In genomic region chr1:167803358-167804217, GRCh38 we compare ENCODE assay signal across 1 cellular context.
TF ChIP-seq lines count a peak whose summit lies in the region.

No MANE protein-coding gene starts in this region.

TF ChIP-seq in K562, 482 proteins besides CTCF, POLR2A, EP300 and RAD21 (continued from another document and continues in another):
- TF ChIP-seq PHF21A (IDR thresholded peaks at IDR 0.05; ENCODE audit: borderline replicate concordance, low read depth) (peak; percentile 39; the same call in 1 of the 2 replicates), PTTG1 (tag; IDR thresholded peaks at IDR 0.05; ENCODE audit: low read depth) (no peak), NFYB (IDR thresholded peaks at IDR 0.05; ENCODE audit: extremely low read depth, insufficient read length) (no peak), POU5F1 (IDR thresholded peaks at IDR 0.05; ENCODE audit: borderline replicate concordance, low read depth, low read length, partially characterized antibody) (no peak), TCF7L2 (IDR thresholded peaks at IDR 0.05; ENCODE audit: low read depth, low read length) (no peak; the same call in 1 of the 2 replicates), ZNF655 (CRISPR knock-in tag; IDR thresholded peaks at IDR 0.05) (no peak), ZKSCAN3 (CRISPR knock-in tag; IDR thresholded peaks at IDR 0.05) (no peak), HMBOX1 (IDR thresholded peaks at IDR 0.05) (peak; percentile 76; the same call in 1 of the 2 replicates), HNRNPK (IDR thresholded peaks at IDR 0.05; ENCODE audit: low read depth, low read length, poor library complexity, severe bottlenecking) (peak; percentile 95), ZNF165 (CRISPR knock-in tag; IDR thresholded peaks at IDR 0.05; ENCODE audit: borderline replicate concordance) (no peak), FOXP1 (CRISPR knock-in tag; IDR thresholded peaks at IDR 0.05) (0 out of 2 replicates have a peak, but pooled peaks have one; percentile 48), ZNF384 (IDR thresholded peaks at IDR 0.05; ENCODE audit: low read depth, low read length) (peak; percentile 62), HDAC6 (IDR thresholded peaks at IDR 0.05; ENCODE audit: low read depth, low read length) (no peak), GATA2 (CRISPR knock-in tag; IDR thresholded peaks at IDR 0.05) (no peak), SNIP1 (IDR thresholded peaks at IDR 0.05; ENCODE audit: low read depth) (no peak), ZNF146 (CRISPR knock-in tag; IDR thresholded peaks at IDR 0.05; ENCODE audit: unreplicated experiment) (no peak), ZNF77 (CRISPR knock-in tag; IDR thresholded peaks at IDR 0.05) (no peak), TARDBP (IDR thresholded peaks at IDR 0.05) (peak; percentile 46; the same call in 1 of the 2 replicates), ZZZ3 (IDR thresholded peaks at IDR 0.05) (no peak), MYNN (IDR thresholded peaks at IDR 0.05) (no peak; the same call in 1 of the 2 replicates), MYNN (CRISPR knock-in tag; IDR thresholded peaks at IDR 0.05) (no peak), SIX5 (IDR thresholded peaks at IDR 0.05; ENCODE audit: borderline replicate concordance in 1 of 2, insufficient read depth in 1 of 2, low read depth in 1 of 2, low read length in 2 of 2) (no peak), FOS (IDR thresholded peaks at IDR 0.05; ENCODE audit: extremely low read depth, insufficient read length) (peak; percentile 14), ZNF609 (CRISPR knock-in tag; IDR thresholded peaks at IDR 0.05; ENCODE audit: borderline replicate concordance) (no peak), THRB (CRISPR knock-in tag; conservative IDR thresholded peaks at IDR 0.05) (no peak), ZBED1 (IDR thresholded peaks at IDR 0.05) (no peak), CREB3L1 (IDR thresholded peaks at IDR 0.05; ENCODE audit: borderline replicate concordance, low read depth) (no peak), YY1 (IDR thresholded peaks at IDR 0.05; ENCODE audit: borderline replicate concordance in 1 of 3, control insufficient read depth in 1 of 3, extremely low read depth in 1 of 3, insufficient read depth in 3 of 3, insufficient read length in 1 of 3, insufficient replicate concordance in 2 of 3, low read depth in 1 of 3, low read length in 2 of 3) (peak in 2 of 3 experiments; percentile 54 to 62), ETV5 (CRISPR knock-in tag; IDR thresholded peaks at IDR 0.05; ENCODE audit: low read depth) (0 out of 2 replicates have a peak, but pooled peaks have one; percentile 13), CTBP1 (IDR thresholded peaks at IDR 0.05; ENCODE audit: borderline replicate concordance) (peak; percentile 96), ZBTB2 (IDR thresholded peaks at IDR 0.05) (no peak), ZNF518B (CRISPR knock-in tag; IDR thresholded peaks at IDR 0.05) (no peak), ZBTB5 (IDR thresholded peaks at IDR 0.05) (no peak), THAP7 (CRISPR knock-in tag; IDR thresholded peaks at IDR 0.05) (no peak), SP2 (IDR thresholded peaks at IDR 0.05; ENCODE audit: extremely low read depth, low read depth, low read length, poor library complexity, severe bottlenecking) (no peak), ZNF444 (CRISPR knock-in tag; IDR thresholded peaks at IDR 0.05) (no peak), CREB5 (CRISPR knock-in tag; IDR thresholded peaks at IDR 0.05) (no peak), BCL6 (CRISPR knock-in tag; IDR thresholded peaks at IDR 0.05) (no peak), RBFOX2 (IDR thresholded peaks at IDR 0.05; ENCODE audit: low read depth, low read length) (no peak), ZC3H8 (IDR thresholded peaks at IDR 0.05) (no peak), E2F5 (CRISPR knock-in tag; IDR thresholded peaks at IDR 0.05) (no peak)
